16 cellular contexts compared by ENCODE assay signal in genomic region chr12:106733660-106734059, GRCh38. TPM values are rescaled to one million over a fixed set of nuclear protein-coding genes. Genes with fewer than 3 reads are reported as not detected.
DNase-seq lines count a peak whose midpoint lies in the region; ATAC-seq and TF ChIP-seq lines count a peak whose summit lies in the region.
"Had no signal": no experiment of that assay in that cellular context is flagged by ENCODE, and none has a peak within 500 bp of the region (broad histone marks: within the 10 kb centered on the region; RNA-seq: fewer than 3 reads in every experiment).

No MANE protein-coding gene starts in this region.

- no peak overlapping the region for H3K27ac ChIP-seq in SJCRH30
- no peak overlapping the region for H3K27ac ChIP-seq in naive thymus-derived CD4-positive, alpha-beta T cell (ENCODE audit: low read depth, low read length)

- H3K4me3 ChIP-seq in epithelial cell of proximal tubule (ENCODE audit: low read depth, low read length) (no peak overlapping the region), fibroblast of villous mesenchyme (ENCODE audit: low read depth, low read length) (no peak overlapping the region), mucosa of descending colon (no peak overlapping the region), SJCRH30 (no peak overlapping the region)
- no peak overlapping the region for H3K4me3 ChIP-seq in naive thymus-derived CD4-positive, alpha-beta T cell (ENCODE audit: low read length)
- H3K4me3 ChIP-seq: GM12878 had no signal

- H3K27me3 Mint-ChIP-seq in naive thymus-derived CD4-positive, alpha-beta T cell = peaks cover 0 to 5% (median 0%) of the 10 kb centered on the region in 5 donors
- H3K27me3 Mint-ChIP-seq: CD4-positive, alpha-beta T cell had no signal

- H3K9me3 Mint-ChIP-seq in naive thymus-derived CD4-positive, alpha-beta T cell = peaks cover 0 to 2% (median 0%) of the 10 kb centered on the region in 11 donors
- H3K9me3 Mint-ChIP-seq: CD4-positive, alpha-beta T cell; H9 had no signal

- no peaks in the 10 kb centered on the region for H3K4me1 ChIP-seq in mucosa of descending colon (ENCODE audit: low read depth)
- no peaks in the 10 kb centered on the region for H3K4me1 ChIP-seq in SJCRH30
- H3K4me1 ChIP-seq in naive thymus-derived CD4-positive, alpha-beta T cell (ENCODE audit: control insufficient read depth in 2 of 2, insufficient read depth in 2 of 2, low read length in 2 of 2) = no peaks in the 10 kb centered on the region

- intact Hi-C loops in mucosa of descending colon (cut with DNase I, micrococcal nuclease) = no loop called here
- intact Hi-C loops in naive thymus-derived CD4-positive, alpha-beta T cell (cut with micrococcal nuclease) = no loop called here

- H3K27ac Mint-ChIP-seq in naive thymus-derived CD4-positive, alpha-beta T cell = no peak overlapping the region
- H3K27ac Mint-ChIP-seq: CD4-positive, alpha-beta T cell; H9 had no signal

- H3K4me3 Mint-ChIP-seq in naive thymus-derived CD4-positive, alpha-beta T cell = no peak overlapping the region
- H3K4me3 Mint-ChIP-seq: CD4-positive, alpha-beta T cell; H9 had no signal

- in situ Hi-C loops in ACHN (cut with HindIII; ENCODE audit: low pct_ligation_motif_present, low pct_unique_long_range_greater_than_20kb, low sequenced_read_pairs) = no loop called here

- DNase-seq in ACHN = peak; percentile 23
- peak; percentile 62 for DNase-seq in epithelial cell of proximal tubule (ENCODE audit: low read depth)
- DNase-seq in fibroblast of villous mesenchyme (ENCODE audit: low read depth) = peak; percentile 83
- DNase-seq in mucosa of descending colon = no peak
- DNase-seq in Kasumi-1 (lab: John Stamatoyannopoulos, UW) = no peak
- DNase-seq in SJCRH30 = no peak
- DNase-seq in naive thymus-derived CD4-positive, alpha-beta T cell = no peak
- DNase-seq: 8988T; C1 segment of cervical spinal cord; CD4-positive, alpha-beta T cell; DMS79; GOT3; H9 had no signal

- H3K36me3 ChIP-seq in mucosa of descending colon (ENCODE audit: low read depth) (no peaks in the 10 kb centered on the region), SJCRH30 (no peaks in the 10 kb centered on the region)
- no peaks in the 10 kb centered on the region for H3K36me3 ChIP-seq in naive thymus-derived CD4-positive, alpha-beta T cell (ENCODE audit: control insufficient read depth in 2 of 3, insufficient read depth in 3 of 3, low read length in 3 of 3)

- no peaks in the 10 kb centered on the region for H3K36me3 Mint-ChIP-seq in naive thymus-derived CD4-positive, alpha-beta T cell

- CTCF ChIA-PET in naive thymus-derived CD4-positive, alpha-beta T cell (lab: Charles Lee) = interaction anchor here (0.9 kb wide), 1 partner anchor 107 kb away, joined by 3 read pairs; no protein-coding TSS in a partner anchor

- ATAC-seq in mucosa of descending colon (peak; percentile 54), GM18498 (IDR thresholded peaks at IDR 0.05; ENCODE audit: unreplicated experiment) (no peak)
- ATAC-seq in naive thymus-derived CD4-positive, alpha-beta T cell = no peak
- ATAC-seq: GM12878, HepG2 had no signal

- POLR2A ChIA-PET in naive thymus-derived CD4-positive, alpha-beta T cell (lab: Charles Lee) = interaction anchor here (0.7 kb wide), 1 partner anchor 1703 kb away, joined by 3 read pairs; no protein-coding TSS in a partner anchor

- no peaks in the 10 kb centered on the region for H3K27me3 ChIP-seq in SJCRH30
- no peaks in the 10 kb centered on the region for H3K27me3 ChIP-seq in naive thymus-derived CD4-positive, alpha-beta T cell (ENCODE audit: control insufficient read depth in 2 of 2, insufficient read depth in 2 of 2, low read length in 2 of 2)

- H3K9me3 ChIP-seq in mucosa of descending colon = no peaks in the 10 kb centered on the region
- H3K9me3 ChIP-seq in SJCRH30 (replicated peaks) = no peaks in the 10 kb centered on the region
- no peaks in the 10 kb centered on the region for H3K9me3 ChIP-seq in naive thymus-derived CD4-positive, alpha-beta T cell (ENCODE audit: control insufficient read depth in 2 of 3, low read length in 3 of 3)

- no peak for TF ChIP-seq CTCF in epithelial cell of proximal tubule (conservative IDR thresholded peaks at IDR 0.05; ENCODE audit: low read depth, low read length)
- no peak for TF ChIP-seq CTCF in fibroblast of villous mesenchyme (IDR thresholded peaks at IDR 0.05; ENCODE audit: insufficient read depth, low read depth, low read length)
- TF ChIP-seq CTCF in mucosa of descending colon (IDR thresholded peaks at IDR 0.05) = no peak

- H3K4me1 Mint-ChIP-seq in naive thymus-derived CD4-positive, alpha-beta T cell = peaks cover 0 to 8% (median 5%) of the 10 kb centered on the region in 7 donors

RNA-seq across cellular contexts. Expression of gene RIC8B, which starts 40.8 kb away (rescaled TPM):
- total RNA-seq in epithelial cell of proximal tubule = 6.5 and 12.2 TPM in 2 replicates
- total RNA-seq in fibroblast of villous mesenchyme = 12.6 and 15.1 TPM in 2 replicates
- 10 to 100 TPM; 13.3 to 25.3 (median 15.2) TPM for total RNA-seq in mucosa of descending colon
- 12.1 and 14.9 TPM in 2 replicates for total RNA-seq in SJCRH30 (2014; rRNA removed; shearing (Covaris generic))
- 10 to 100 TPM in 4 of 5 experiments, 1 to 10 TPM in 1; 9.8 to 21.1 (median 15.6) TPM for total RNA-seq in naive thymus-derived CD4-positive, alpha-beta T cell
- polyA plus RNA-seq in naive thymus-derived CD4-positive, alpha-beta T cell = 10 to 100 TPM in 1 of 2 donors, 1 to 10 TPM in 1; 8.0 to 11.4 TPM

Comparison
In these comparisons a context has a peak if more than half of its experiments do, and no peak if none do; other contexts are left out.
1. DNase-seq: peak in ACHN (single experiment), epithelial cell of proximal tubule (single experiment) and fibroblast of villous mesenchyme (single experiment); none in mucosa of descending colon (0 of 3), Kasumi-1 (0 of 2), SJCRH30 (0 of 2) and naive thymus-derived CD4-positive, alpha-beta T cell (0 of 9).